ENCODE assay signal across 8 cellular contexts in the genomic region with DNA sequence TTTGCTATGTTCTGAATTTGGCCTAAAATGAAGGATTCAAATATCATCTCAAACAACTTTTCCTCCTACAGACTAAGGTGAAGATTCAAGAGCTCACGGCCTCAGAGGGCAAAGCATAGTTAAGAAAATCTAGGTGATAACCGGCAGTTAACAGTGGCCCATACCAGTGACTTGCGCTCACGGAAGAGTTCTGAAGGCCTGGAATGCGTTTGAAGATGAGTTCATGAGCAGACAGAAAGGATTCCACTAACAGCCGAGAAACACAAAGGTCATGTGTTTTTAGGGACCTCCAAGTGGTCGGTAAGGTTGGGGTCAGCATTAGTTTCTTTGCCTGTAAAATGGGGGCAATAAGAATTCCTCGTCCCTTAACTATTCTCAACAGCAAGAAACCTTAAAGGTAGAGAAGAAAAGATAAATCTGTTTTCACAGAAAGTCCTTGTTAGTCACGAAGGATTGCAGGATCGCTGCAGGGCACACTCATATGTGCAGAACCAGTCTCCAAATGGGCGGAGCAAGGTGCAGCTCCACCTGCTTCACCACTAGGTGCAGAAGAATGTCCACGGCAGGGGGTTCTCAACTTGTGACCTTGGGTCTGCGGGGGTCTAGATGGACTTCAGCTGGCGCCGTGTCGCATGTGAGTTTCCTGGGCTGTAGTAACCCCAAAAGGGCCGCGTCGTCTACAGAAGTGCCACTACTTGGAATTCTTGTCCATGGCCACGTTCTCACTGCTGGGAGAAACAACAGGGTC. TPM values are rescaled to one million over a fixed set of nuclear protein-coding genes. Genes with fewer than 3 reads are reported as not detected.
DNase-seq lines count a peak whose midpoint lies in the region; ATAC-seq and TF ChIP-seq lines count a peak whose summit lies in the region.

No MANE protein-coding gene starts in this region.

- peak; percentile 9 for ATAC-seq in HG02943 (IDR thresholded peaks at IDR 0.05; ENCODE audit: low read depth, unreplicated experiment)

- peak; percentile 4 for TF ChIP-seq CTCF in astrocyte of the cerebellum (IDR thresholded peaks at IDR 0.05; ENCODE audit: low read depth, low read length, missing control alignments)

- in situ Hi-C loops in astrocyte of the cerebellum (cut with HindIII; ENCODE audit: low sequenced_read_pairs): no loop called here

- H3K27ac ChIP-seq in SJSA1: 0 out of 2 replicates have a peak overlapping the region, but pooled peaks have one; percentile 1

- H3K4me1 ChIP-seq in SJSA1 (replicated peaks): peaks cover 6% of the 10 kb centered on the region

- no peaks in the 10 kb centered on the region for H3K27me3 ChIP-seq in SJSA1 (replicated peaks)

- DNase-seq in NCI-H2227 (lab: John Stamatoyannopoulos, UW; ENCODE audit: unreplicated experiment): peak; percentile 42
- no peak for DNase-seq in NCI-H2227 treated with DMSO at 0.1 percent for 48 hours (lab: John Stamatoyannopoulos, UW)
- DNase-seq in SJSA1 (ENCODE audit: low read depth in 1 of 2, low spot score in 2 of 2): peak in 1 of 2 experiments; percentile 40
- no peak for DNase-seq in astrocyte of the cerebellum (ENCODE audit: low read depth)
- peak; percentile 62 for DNase-seq in kidney tubule cell (ENCODE audit: low spot score)
- peak; percentile 40 to 45 for DNase-seq in stimulated activated CD4-positive, alpha-beta T cell treated with anti-CD3 and anti-CD28 coated beads, Interleukin-4, amount 100 ng/mL, for 4 hours
- no peak for DNase-seq in middle frontal gyrus (ENCODE audit: extremely low spot score, low spot score)

- no peaks in the 10 kb centered on the region for H3K9me3 ChIP-seq in SJSA1 (replicated peaks)

- H3K4me3 ChIP-seq in SJSA1 (peak overlapping the region; percentile 61), astrocyte of the cerebellum (ENCODE audit: low read depth, low read length) (peak overlapping the region; percentile 76)

- no peaks in the 10 kb centered on the region for H3K36me3 ChIP-seq in SJSA1

RNA-seq across cellular contexts. Expression of gene RPIA, which starts 0.7 kb away (rescaled TPM):
- total RNA-seq in SJSA1 (2014; rRNA removed; shearing (Covaris generic)): 3.8 and 4.9 TPM in 2 replicates

Comparison
In these comparisons a context has a peak if more than half of its experiments do, and no peak if none do; other contexts are left out.
1. DNase-seq: peak in NCI-H2227 (single experiment), kidney tubule cell (single experiment) and stimulated activated CD4-positive, alpha-beta T cell treated with anti-CD3 and anti-CD28 coated beads, Interleukin-4, amount 100 ng/mL, for 4 hours (2 of 2); none in NCI-H2227 treated with DMSO at 0.1 percent for 48 hours (single experiment), astrocyte of the cerebellum (single experiment) and middle frontal gyrus (single experiment).